Comparison of ENCODE assay signal across 1 cellular context in the genomic region with DNA sequence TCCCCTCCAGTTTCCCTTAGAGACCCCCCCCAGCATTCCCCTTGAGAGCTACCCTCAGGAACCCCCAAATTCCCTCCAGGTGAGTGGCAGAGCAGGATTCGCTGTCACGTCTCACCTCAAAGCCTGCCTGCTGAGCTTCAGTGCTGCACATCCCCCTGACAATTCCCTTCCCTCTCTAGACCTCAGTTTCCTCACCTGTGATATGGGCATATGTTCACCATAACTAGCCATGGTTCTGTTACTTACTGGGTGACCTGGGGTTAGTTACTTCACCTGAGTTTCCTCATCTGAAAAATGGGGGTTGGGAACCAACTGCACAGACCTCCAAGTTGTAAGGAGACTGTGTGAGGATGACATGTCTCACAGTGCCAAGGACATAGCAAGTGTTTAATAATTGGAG.
TF ChIP-seq lines count a peak whose summit lies in the region.

No MANE protein-coding gene starts in this region.

TF ChIP-seq in A549, 52 proteins besides CTCF, POLR2A, EP300 and RAD21 (continued from another document):
- TF ChIP-seq ZSCAN20 (CRISPR knock-in tag; IDR thresholded peaks at IDR 0.05) (no peak), CHD4 (IDR thresholded peaks at IDR 0.05; ENCODE audit: borderline replicate concordance) (no peak), KDM5A (IDR thresholded peaks at IDR 0.05) (no peak), FOSB (CRISPR knock-in tag; IDR thresholded peaks at IDR 0.05) (no peak), ZNF302 (CRISPR knock-in tag; IDR thresholded peaks at IDR 0.05) (no peak), CEBPB (IDR thresholded peaks at IDR 0.05) (no peak), HEYL (CRISPR knock-in tag; IDR thresholded peaks at IDR 0.05) (no peak), TP53 (CRISPR knock-in tag; IDR thresholded peaks at IDR 0.05) (no peak)
- TF ChIP-seq, protein P1, sequence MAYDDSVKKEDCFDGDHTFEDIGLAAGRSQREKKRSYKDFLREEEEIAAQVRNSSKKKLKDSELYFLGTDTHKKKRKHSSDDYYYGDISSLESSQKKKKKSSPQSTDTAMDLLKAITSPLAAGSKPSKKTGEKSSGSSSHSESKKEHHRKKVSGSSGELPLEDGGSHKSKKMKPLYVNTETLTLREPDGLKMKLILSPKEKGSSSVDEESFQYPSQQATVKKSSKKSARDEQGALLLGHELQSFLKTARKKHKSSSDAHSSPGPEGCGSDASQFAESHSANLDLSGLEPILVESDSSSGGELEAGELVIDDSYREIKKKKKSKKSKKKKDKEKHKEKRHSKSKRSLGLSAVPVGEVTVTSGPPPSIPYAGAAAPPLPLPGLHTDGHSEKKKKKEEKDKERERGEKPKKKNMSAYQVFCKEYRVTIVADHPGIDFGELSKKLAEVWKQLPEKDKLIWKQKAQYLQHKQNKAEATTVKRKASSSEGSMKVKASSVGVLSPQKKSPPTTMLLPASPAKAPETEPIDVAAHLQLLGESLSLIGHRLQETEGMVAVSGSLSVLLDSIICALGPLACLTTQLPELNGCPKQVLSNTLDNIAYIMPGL (CRISPR knock-in tag; IDR thresholded peaks at IDR 0.05; ENCODE audit: borderline replicate concordance), result no peak
